Comparison of ENCODE assay signal across 13 cellular contexts in the genomic region with DNA sequence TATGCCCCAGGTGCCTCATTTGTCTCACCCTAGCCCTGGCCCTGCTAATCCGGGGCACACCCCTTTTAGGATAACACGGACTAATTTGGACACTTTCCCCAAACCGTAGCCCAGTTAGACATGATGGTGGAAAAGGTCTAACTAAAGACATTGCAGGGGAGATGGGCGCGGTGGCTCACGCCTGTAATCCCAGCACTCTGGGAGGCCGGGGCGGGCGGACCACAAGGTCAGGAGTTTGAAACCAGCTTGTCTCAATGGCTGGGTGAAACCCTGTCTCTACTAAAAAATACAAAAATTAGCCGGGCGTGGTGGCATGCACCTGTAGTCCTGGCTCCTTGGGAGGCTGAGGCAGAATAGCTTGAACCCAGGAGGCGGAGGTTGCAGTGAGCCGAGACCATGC. TPM values are rescaled to one million over a fixed set of nuclear protein-coding genes. Genes with fewer than 3 reads are reported as not detected.
"Had no signal": no experiment of that assay in that cellular context is flagged by ENCODE, and none has a peak within 500 bp of the region (broad histone marks: within the 10 kb centered on the region; RNA-seq: fewer than 3 reads in every experiment).

No MANE protein-coding gene starts in this region.

RNA-seq across cellular contexts. Expression of a gene that starts 23.2 kb away (rescaled TPM):
- total RNA-seq: activated B cell treated with CpG ODN at 0.5 μM for 24 hours; activated CD4-positive, alpha-beta memory T cell treated with anti-CD3 and anti-CD28 coated beads for 36 hours; activated CD4-positive, alpha-beta memory T cell treated with anti-CD3 and anti-CD28 coated beads, Interleukin-2, amount 10 ng/mL, durations not matched to agents 7 days and 5 days; activated CD4-positive, alpha-beta T cell treated with anti-CD3 and anti-CD28 coated beads for 36 hours; activated CD4-positive, alpha-beta T cell treated with anti-CD3 and anti-CD28 coated beads, Interleukin-2, amount 10 ng/mL, durations not matched to agents 24 days and 14 days; activated CD4-positive, alpha-beta T cell treated with anti-CD3 and anti-CD28 coated beads, Interleukin-2, amount 10 ng/mL, durations not matched to agents 7 days and 5 days; activated CD8-positive, alpha-beta memory T cell treated with anti-CD3 and anti-CD28 coated beads for 36 hours; activated CD8-positive, alpha-beta memory T cell treated with anti-CD3 and anti-CD28 coated beads, Interleukin-2, amount 10 ng/mL, durations not matched to agents 7 days and 5 days; activated CD8-positive, alpha-beta T cell treated with anti-CD3 and anti-CD28 coated beads for 36 hours; activated CD8-positive, alpha-beta T cell treated with anti-CD3 and anti-CD28 coated beads, Interleukin-2, amount 10 ng/mL, durations not matched to agents 7 days and 5 days; T-helper 1 cell treated with Interleukin-12 subunit alpha and Interleukin-12 subunit beta and Interleukin-4 antibody, amounts not matched to agents 30 ng/mL and 1 ng/mL, for 36 hours; T-helper 2 cell treated with Interferon-gamma antibody and Interleukin-4, amounts not matched to agents 100 ng/mL and 5 ng/mL, for 36 hours; WTC11 had no signal
